Comparison of ENCODE assay signal across 8 cellular contexts in genomic region chrX:3842822-3843521, GRCh38.
DNase-seq lines count a peak whose midpoint lies in the region; ATAC-seq and TF ChIP-seq lines count a peak whose summit lies in the region.
"Not testable (repeated sequence)": the region's sequence is repeated elsewhere in the genome, so short reads cannot be mapped to it uniquely, and the experiment has no call there.

No MANE protein-coding gene starts in this region.

- POLR2A ChIA-PET in AG04449 (lab: Yijun Ruan, JAX) = not testable (repeated sequence)

- TF ChIP-seq EP300 in ovary (IDR thresholded peaks at IDR 0.05) = not testable (repeated sequence)

- not testable (repeated sequence) for TF ChIP-seq POLR2A in ovary (IDR thresholded peaks at IDR 0.05)

- ATAC-seq in GM19035 (IDR thresholded peaks at IDR 0.05; ENCODE audit: unreplicated experiment) (peak; percentile 85), HG02763 (IDR thresholded peaks at IDR 0.05; ENCODE audit: unreplicated experiment) (peak; percentile 69), HG03575 (IDR thresholded peaks at IDR 0.05; ENCODE audit: extremely low read depth, insufficient number of reproducible peaks, low FRiP score, unreplicated experiment) (peak; percentile 39), T-helper 17 cell (peak; percentile 52), foreskin keratinocyte (peak; percentile 65)

- not testable (repeated sequence) for H3K36me3 ChIP-seq in ovary

- H3K9me3 Mint-ChIP-seq in activated naive CD4-positive, alpha-beta T cell treated with anti-CD3 and anti-CD28 coated beads for 36 hours = not testable (repeated sequence)

- H3K27ac Mint-ChIP-seq in T-helper 17 cell; activated naive CD4-positive, alpha-beta T cell treated with anti-CD3 and anti-CD28 coated beads for 36 hours: not testable (repeated sequence)

- intact Hi-C loops in activated naive CD4-positive, alpha-beta T cell treated with anti-CD3 and anti-CD28 coated beads for 36 hours (cut with micrococcal nuclease); ovary (cut with DNase I): not testable (repeated sequence)

- H3K4me3 ChIP-seq in AG04449 (ENCODE audit: low read depth, low read length) (peak overlapping the region; percentile 48), ovary (peak overlapping the region; percentile 22)

- peak overlapping the region; percentile 76 for H3K4me3 Mint-ChIP-seq in T-helper 17 cell
- H3K4me3 Mint-ChIP-seq in activated naive CD4-positive, alpha-beta T cell treated with anti-CD3 and anti-CD28 coated beads for 36 hours = peak overlapping the region; percentile 69

- CTCF ChIA-PET in AG04449 (lab: Yijun Ruan, JAX); activated naive CD4-positive, alpha-beta T cell treated with anti-CD3 and anti-CD28 coated beads for 36 hours (lab: Charles Lee): not testable (repeated sequence)

- not testable (repeated sequence) for H3K4me1 Mint-ChIP-seq in T-helper 17 cell; activated naive CD4-positive, alpha-beta T cell treated with anti-CD3 and anti-CD28 coated beads for 36 hours (ENCODE audit: low read depth)

- TF ChIP-seq CTCF in AG04449 (IDR thresholded peaks at IDR 0.05; ENCODE audit: insufficient read depth, low read length, missing control alignments); foreskin keratinocyte (conservative IDR thresholded peaks at IDR 0.05); ovary (IDR thresholded peaks at IDR 0.05): not testable (repeated sequence)

- H3K4me1 ChIP-seq in foreskin keratinocyte; ovary (ENCODE audit: insufficient read depth): not testable (repeated sequence)

- not testable (repeated sequence) for DNase-seq in AG04449 (ENCODE audit: low read depth, low spot score); foreskin keratinocyte
- peak in 1 of 3 donors; percentile 4 for DNase-seq in T-helper 17 cell
- peak; percentile 50 for DNase-seq in activated naive CD4-positive, alpha-beta T cell treated with anti-CD3 and anti-CD28 coated beads for 36 hours
- peak in 1 of 5 donors; percentile 25 for DNase-seq in ovary

- H3K27ac ChIP-seq in foreskin keratinocyte, ovary: not testable (repeated sequence)

- H3K9me3 ChIP-seq in T-helper 17 cell (ENCODE audit: control insufficient read depth, low read length, poor library complexity, severe bottlenecking); ovary: not testable (repeated sequence)

- not testable (repeated sequence) for H3K27me3 ChIP-seq in foreskin keratinocyte, ovary

- H3K36me3 Mint-ChIP-seq in T-helper 17 cell (ENCODE audit: low read depth); activated naive CD4-positive, alpha-beta T cell treated with anti-CD3 and anti-CD28 coated beads for 36 hours (ENCODE audit: low read depth): not testable (repeated sequence)

- not testable (repeated sequence) for H3K27me3 Mint-ChIP-seq in T-helper 17 cell; activated naive CD4-positive, alpha-beta T cell treated with anti-CD3 and anti-CD28 coated beads for 36 hours (ENCODE audit: low read depth)

- 1% methylated on average over 26 of the region's 70 CpGs; no CpG with 5 or more reads in 2 of the 3 donors for WGBS in ovary, 3 donors
